17 cellular contexts compared by ENCODE assay signal in the genomic region with DNA sequence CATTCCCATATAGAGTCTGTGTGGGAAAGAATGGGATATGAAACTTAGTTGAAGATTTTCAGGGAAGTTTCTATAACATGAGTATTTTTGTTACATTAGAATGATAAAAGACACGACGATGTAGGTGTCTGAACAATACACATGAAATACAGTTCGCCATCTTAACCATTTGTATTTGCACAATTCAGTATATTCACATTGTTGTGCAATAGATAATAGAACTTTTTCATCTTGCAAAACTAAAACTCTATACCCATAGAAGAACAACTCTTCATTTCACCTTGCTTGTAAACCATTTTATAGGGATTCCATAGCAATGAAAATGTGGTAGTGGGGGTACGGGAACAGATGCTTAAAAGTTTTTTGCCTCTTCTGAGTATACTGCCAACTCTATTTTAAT. TPM values are rescaled to one million over a fixed set of nuclear protein-coding genes. Genes with fewer than 3 reads are reported as not detected.
DNase-seq lines count a peak whose midpoint lies in the region; ATAC-seq and TF ChIP-seq lines count a peak whose summit lies in the region.
"Had no signal": no experiment of that assay in that cellular context is flagged by ENCODE, and none has a peak within 500 bp of the region (broad histone marks: within the 10 kb centered on the region; RNA-seq: fewer than 3 reads in every experiment).

No MANE protein-coding gene starts in this region.

- DNase-seq in HCT116 (ENCODE audit: low read depth, low spot score) (no peak), NOMO-1 treated with dmso at 0.1 percent for 144 hours (lab: John Stamatoyannopoulos, UW; ENCODE audit: unreplicated experiment) (peak; percentile 5), GM10266 (ENCODE audit: extremely low spot score) (no peak), chondrocyte (ENCODE audit: low spot score) (no peak)
- DNase-seq in CD4-positive, alpha-beta T cell, result no peak
- no peak for DNase-seq in activated CD4-positive, alpha-beta T cell treated with anti-CD3 and anti-CD28 coated beads for 36 hours
- DNase-seq: Caco-2; CD8-positive, alpha-beta memory T cell; DND-41; GF-D8; GOT3; H9 had no signal

- H3K4me3 ChIP-seq in ACC112 (ENCODE audit: low read depth, low read length) (no peak overlapping the region), HCT116 (replicated peaks in 1 of 2; ENCODE audit: low read depth in 1 of 2, low read length in 2 of 2) (no peak overlapping the region), SU-DHL-6 (ENCODE audit: insufficient read depth, low read length, poor library complexity, severe bottlenecking) (no peak overlapping the region)

- H3K4me2 ChIP-seq in HCT116 (ENCODE audit: low read length) (peak overlapping the region; percentile 46), SU-DHL-6 (ENCODE audit: low read depth, low read length, poor library complexity, severe bottlenecking) (peak overlapping the region; percentile 32)

- H3K27me3 Mint-ChIP-seq in CD4-positive, alpha-beta T cell, result no peaks in the 10 kb centered on the region
- H3K27me3 Mint-ChIP-seq in chondrocyte (ENCODE audit: low read depth), result no peaks in the 10 kb centered on the region
- no peaks in the 10 kb centered on the region for H3K27me3 Mint-ChIP-seq in activated CD4-positive, alpha-beta T cell treated with anti-CD3 and anti-CD28 coated beads for 36 hours
- H3K27me3 Mint-ChIP-seq: CD8-positive, alpha-beta memory T cell had no signal

- H3K9ac ChIP-seq in HCT116 (ENCODE audit: low read length), result no peak overlapping the region
- no peak overlapping the region for H3K9ac ChIP-seq in SU-DHL-6 (ENCODE audit: low read length)

- H3K27ac ChIP-seq in ACC112 (ENCODE audit: low read depth, low read length) (peak overlapping the region; percentile 13; the same call in 1 of the 2 replicates), HCT116 (ENCODE audit: low read depth, low read length) (no peak overlapping the region), SU-DHL-6 (ENCODE audit: low read depth, low read length) (peak overlapping the region; percentile 71)
- H3K27ac ChIP-seq in CD4-positive, alpha-beta T cell (ENCODE audit: low read depth, low read length), result no peak overlapping the region

- TF ChIP-seq RAD21 in HCT116 (IDR thresholded peaks at IDR 0.05; ENCODE audit: low read depth), result no peak

- TF ChIP-seq CTCF in HCT116 (IDR thresholded peaks at IDR 0.05 in 2 of 3, conservative IDR thresholded peaks at IDR 0.05 in 1 of 3; ENCODE audit: borderline replicate concordance in 1 of 3, insufficient read depth in 1 of 3, low read depth in 2 of 3, low read length in 2 of 3), result no peak
- TF ChIP-seq CTCF in SU-DHL-6 (IDR thresholded peaks at IDR 0.05; ENCODE audit: insufficient read depth, low read length, poor library complexity, severe bottlenecking), result no peak
- no peak for TF ChIP-seq CTCF in GM10266 (IDR thresholded peaks at IDR 0.05; ENCODE audit: control insufficient read depth, insufficient read depth, low read depth, missing control alignments)
- TF ChIP-seq CTCF in CD4-positive, alpha-beta T cell (IDR thresholded peaks at IDR 0.05), result no peak
- no peak for TF ChIP-seq CTCF in chondrocyte (IDR thresholded peaks at IDR 0.05)

- H4K20me1 ChIP-seq in HCT116 (ENCODE audit: insufficient read depth) (no peaks in the 10 kb centered on the region), SU-DHL-6 (ENCODE audit: low read depth, low read length) (no peaks in the 10 kb centered on the region)

- H3K9me2 ChIP-seq in HCT116 (ENCODE audit: insufficient read depth) (no peaks in the 10 kb centered on the region), SU-DHL-6 (replicated peaks; ENCODE audit: insufficient read depth, low read length) (no peaks in the 10 kb centered on the region)

- no peak overlapping the region for H2AFZ ChIP-seq in ACC112 (ENCODE audit: low read length, unreplicated experiment)
- H2AFZ ChIP-seq in HCT116 (ENCODE audit: low read depth, low read length, poor library complexity, severe bottlenecking), result no peak overlapping the region
- H2AFZ ChIP-seq in SU-DHL-6 (ENCODE audit: low read depth, low read length, severe bottlenecking), result peak overlapping the region; percentile 60

- H3K9me3 Mint-ChIP-seq in CD4-positive, alpha-beta T cell, result no peaks in the 10 kb centered on the region
- no peaks in the 10 kb centered on the region for H3K9me3 Mint-ChIP-seq in chondrocyte (ENCODE audit: low read depth)
- peaks cover 1% of the 10 kb centered on the region for H3K9me3 Mint-ChIP-seq in activated CD4-positive, alpha-beta T cell treated with anti-CD3 and anti-CD28 coated beads for 36 hours (ENCODE audit: low read depth)

- no peaks in the 10 kb centered on the region for H3K79me2 ChIP-seq in ACC112 (ENCODE audit: control insufficient read depth, insufficient read depth, low read length, unreplicated experiment)
- H3K79me2 ChIP-seq in HCT116 (ENCODE audit: insufficient read depth, low read length), result no peaks in the 10 kb centered on the region
- H3K79me2 ChIP-seq in SU-DHL-6 (ENCODE audit: insufficient read depth, low read length), result no peaks in the 10 kb centered on the region

- peaks cover 5% of the 10 kb centered on the region; the same call in 1 of the 2 replicates for H3F3A ChIP-seq in SU-DHL-6 (ENCODE audit: insufficient read depth)

- H3K36me3 ChIP-seq in ACC112 (ENCODE audit: insufficient read depth, low read length), result no peaks in the 10 kb centered on the region
- no peaks in the 10 kb centered on the region for H3K36me3 ChIP-seq in HCT116 (ENCODE audit: control insufficient read depth in 1 of 2, insufficient read depth in 2 of 2, low read length in 2 of 2)
- H3K36me3 ChIP-seq in SU-DHL-6 (ENCODE audit: low read length), result no peaks in the 10 kb centered on the region

- no peaks in the 10 kb centered on the region for H3K9me3 ChIP-seq in HCT116 (ENCODE audit: control insufficient read depth in 1 of 2, insufficient read depth in 1 of 2, low read depth in 1 of 2, low read length in 2 of 2)
- no peaks in the 10 kb centered on the region for H3K9me3 ChIP-seq in SU-DHL-6 (ENCODE audit: insufficient read depth, low read length)
- H3K9me3 ChIP-seq in CD4-positive, alpha-beta T cell (ENCODE audit: control insufficient read depth, low read length), result no peaks in the 10 kb centered on the region
- H3K9me3 ChIP-seq: Caco-2 had no signal

- H3K4me1 Mint-ChIP-seq in CD4-positive, alpha-beta T cell (ENCODE audit: low read depth), result no peaks in the 10 kb centered on the region
- peaks cover 36% of the 10 kb centered on the region for H3K4me1 Mint-ChIP-seq in chondrocyte (ENCODE audit: low read depth)
- H3K4me1 Mint-ChIP-seq in activated CD4-positive, alpha-beta T cell treated with anti-CD3 and anti-CD28 coated beads for 36 hours, result no peaks in the 10 kb centered on the region
- H3K4me1 Mint-ChIP-seq: CD8-positive, alpha-beta memory T cell had no signal

- intact Hi-C loops in HCT116 (cut with micrococcal nuclease), result no loop called here
- intact Hi-C loops in CD4-positive, alpha-beta T cell (cut with DNase I, micrococcal nuclease), result no loop called here
- intact Hi-C loops in activated CD4-positive, alpha-beta T cell treated with anti-CD3 and anti-CD28 coated beads for 36 hours (cut with DNase I, micrococcal nuclease), result no loop called here

- POLR2A ChIA-PET in HCT116 (lab: Charles Lee), result no interaction called here
- POLR2A ChIA-PET in CD4-positive, alpha-beta T cell (lab: Charles Lee), result no interaction called here
- POLR2A ChIA-PET in activated CD4-positive, alpha-beta T cell treated with anti-CD3 and anti-CD28 coated beads for 36 hours (lab: Charles Lee), result no interaction called here

- no peak for ATAC-seq in HCT116
- no peak for ATAC-seq in CD4-positive, alpha-beta T cell (ENCODE audit: poor library complexity)
- ATAC-seq in activated CD4-positive, alpha-beta T cell treated with anti-CD3 and anti-CD28 coated beads for 36 hours, result no peak

- H3K27ac Mint-ChIP-seq in CD4-positive, alpha-beta T cell, result no peak overlapping the region
- no peak overlapping the region for H3K27ac Mint-ChIP-seq in chondrocyte (ENCODE audit: unreplicated experiment)
- no peak overlapping the region for H3K27ac Mint-ChIP-seq in activated CD4-positive, alpha-beta T cell treated with anti-CD3 and anti-CD28 coated beads for 36 hours
- H3K27ac Mint-ChIP-seq: CD8-positive, alpha-beta memory T cell; H9 had no signal

- RAD21 ChIA-PET in HCT116 (lab: Charles Lee; ENCODE audit: low non-redundant PET in 1 of 2, low total read pairs in 2 of 2, uncharacterized antibody in 2 of 2, unreplicated experiment in 2 of 2), result no interaction called here

- BruUV-seq in HCT116 (replicated peaks; lab: Mats Ljungman, UMichigan), result no TSS peak

- no peak overlapping the region for H3K4me3 Mint-ChIP-seq in CD4-positive, alpha-beta T cell
- H3K4me3 Mint-ChIP-seq in chondrocyte (ENCODE audit: unreplicated experiment), result no peak overlapping the region
- H3K4me3 Mint-ChIP-seq in activated CD4-positive, alpha-beta T cell treated with anti-CD3 and anti-CD28 coated beads for 36 hours, result no peak overlapping the region
- H3K4me3 Mint-ChIP-seq: CD14-positive monocyte; CD8-positive, alpha-beta memory T cell; H9 had no signal

- H3K36me3 Mint-ChIP-seq in CD4-positive, alpha-beta T cell (ENCODE audit: low read depth), result no peaks in the 10 kb centered on the region
- H3K36me3 Mint-ChIP-seq in chondrocyte (ENCODE audit: low read depth), result no peaks in the 10 kb centered on the region
- no peaks in the 10 kb centered on the region for H3K36me3 Mint-ChIP-seq in activated CD4-positive, alpha-beta T cell treated with anti-CD3 and anti-CD28 coated beads for 36 hours (ENCODE audit: low read depth)
- H3K36me3 Mint-ChIP-seq: CD14-positive monocyte; CD8-positive, alpha-beta memory T cell had no signal

- H3K4me1 ChIP-seq in ACC112 (ENCODE audit: control insufficient read depth, insufficient read depth, low read length, unreplicated experiment) (peaks cover 27% of the 10 kb centered on the region), HCT116 (ENCODE audit: control insufficient read depth in 1 of 2, insufficient read depth in 2 of 2, low read length in 2 of 2) (peaks cover 29% of the 10 kb centered on the region in 2 experiments)
- H3K4me1 ChIP-seq: Caco-2 had no signal

- no peak for TF ChIP-seq POLR2A in HCT116 (IDR thresholded peaks at IDR 0.05; ENCODE audit: borderline replicate concordance, extremely low read depth, insufficient read depth, insufficient read length)

- H3K27me3 ChIP-seq in ACC112 (ENCODE audit: insufficient read depth, low read length) (no peaks in the 10 kb centered on the region), HCT116 (ENCODE audit: insufficient read depth, low read length) (0 out of 2 replicates have a peak, but pooled peaks cover 11% of the 10 kb centered on the region), SU-DHL-6 (ENCODE audit: low read length) (no peaks in the 10 kb centered on the region)
- peaks cover 4% of the 10 kb centered on the region for H3K27me3 ChIP-seq in CD4-positive, alpha-beta T cell (ENCODE audit: control insufficient read depth, insufficient read depth, low read length)

- CTCF ChIA-PET in HCT116 (lab: Charles Lee), result no interaction called here
- CTCF ChIA-PET in CD4-positive, alpha-beta T cell (lab: Charles Lee), result no interaction called here
- CTCF ChIA-PET in activated CD4-positive, alpha-beta T cell treated with anti-CD3 and anti-CD28 coated beads for 36 hours (lab: Charles Lee), result no interaction called here

RNA-seq across cellular contexts. Expression of gene SLC39A12, which starts 32.8 kb away (rescaled TPM):
- total RNA-seq in HCT116 (2021; ENCODE audit: unreplicated experiment) (not detected), chondrocyte (not detected in 3 replicates)
- polyA plus RNA-seq in HCT116 (2012), result not detected in 2 replicates
- total RNA-seq in CD4-positive, alpha-beta T cell, result not detected
- total RNA-seq in activated CD4-positive, alpha-beta T cell treated with anti-CD3 and anti-CD28 coated beads for 36 hours, result not detected
- total RNA-seq: Caco-2; CD8-positive, alpha-beta memory T cell; H9; HT1080 had no signal
- polyA plus RNA-seq: BJ; CD14-positive monocyte; CD8-positive, alpha-beta memory T cell had no signal

Comparison
In these comparisons a context has a peak if more than half of its experiments do, and no peak if none do; other contexts are left out.
1. H3K27ac ChIP-seq: peak in ACC112 (single experiment) and SU-DHL-6 (single experiment); none in HCT116 (single experiment) and CD4-positive, alpha-beta T cell (single experiment).